In genomic region chr11:1341928-1342524, GRCh38 we compare ENCODE assay signal across 14 cellular contexts. TPM values are rescaled to one million over a fixed set of nuclear protein-coding genes. Genes with fewer than 3 reads are reported as not detected.
A peak's percentile ranks its signal among the peaks of the same experiment; 100 is the strongest.
DNase-seq lines count a peak whose midpoint lies in the region; ATAC-seq and TF ChIP-seq lines count a peak whose summit lies in the region.
"Had no signal": no experiment of that assay in that cellular context is flagged by ENCODE, and none has a peak within 500 bp of the region (broad histone marks: within the 10 kb centered on the region; RNA-seq: fewer than 3 reads in every experiment).

No MANE protein-coding gene starts in this region.

- H3K9me3 Mint-ChIP-seq in stimulated activated naive CD8-positive, alpha-beta T cell treated with anti-CD3 and anti-CD28 coated beads, Interleukin-15, amount 100 ng/mL, for 72 hours = peaks cover 0 to 5% of the 10 kb centered on the region in 2 donors
- H3K9me3 Mint-ChIP-seq in H9 = peaks cover 0 to 8% of the 10 kb centered on the region in 2 experiments; a peak in 3 of 5 replicates

- TF ChIP-seq CTCF in right atrium auricular region (IDR thresholded peaks at IDR 0.05) (no peak), heart left ventricle (IDR thresholded peaks at IDR 0.05) (peak in 2 of 12 donors; percentile 4 to 6), H9 (conservative IDR thresholded peaks at IDR 0.05) (no peak)

- WGBS in heart left ventricle, 4 donors = 39 to 41% (median 40%) methylated on average over 17 of the region's 17 CpGs
- no CpG with 5 or more reads among the region's 17 CpGs for WGBS in H9 (ENCODE audit: extremely low coverage, insufficient read length, low lambda C conversion rate)

- H3K56ac ChIP-seq in H9 (ENCODE audit: insufficient read length, low read depth, low read length) = no peak overlapping the region

- H3K4me2 ChIP-seq in H9 (ENCODE audit: insufficient read depth, insufficient read length, low read length) = no peak overlapping the region
- H3K4me2 ChIP-seq: SK-N-SH had no signal

- H3K14ac ChIP-seq in H9 (ENCODE audit: insufficient read depth, low read length) = no peak overlapping the region

- H3K4me3 ChIP-seq in right atrium auricular region (no peak overlapping the region), heart left ventricle (no peak overlapping the region)
- H3K4me3 ChIP-seq: adrenal gland had no signal

- H2AFZ ChIP-seq in H9 (ENCODE audit: low read length) = no peak overlapping the region
- H2AFZ ChIP-seq: parathyroid adenoma had no signal

- no peak for DNase-seq in Right ventricle myocardium inferior (ENCODE audit: missing footprints)
- no peak for DNase-seq in right atrium auricular region (ENCODE audit: low spot score)
- DNase-seq in SW480 (ENCODE audit: low spot score) = peak; percentile 91
- peak in 1 of 5 donors; percentile 56 for DNase-seq in heart left ventricle
- DNase-seq in stimulated activated naive CD8-positive, alpha-beta T cell treated with anti-CD3 and anti-CD28 coated beads, Interleukin-15, amount 100 ng/mL, for 72 hours = no peak
- DNase-seq in H9 = no peak
- no peak for DNase-seq in ACHN
- DNase-seq: activated CD4-positive, alpha-beta T cell treated with anti-CD3 and anti-CD28 coated beads, Interleukin-2, amount 50 U/mL, for 48 hours; CD8-positive, alpha-beta T cell; NCI-H2171; SK-N-SH had no signal

- in situ Hi-C loops in ACHN (cut with HindIII; ENCODE audit: low pct_ligation_motif_present, low pct_unique_long_range_greater_than_20kb, low sequenced_read_pairs) = no loop called here

- no peak overlapping the region for H3K4ac ChIP-seq in H9 (ENCODE audit: low read depth, low read length)

- no peaks in the 10 kb centered on the region for H3K36me3 Mint-ChIP-seq in H9 (ENCODE audit: insufficient read depth in 1 of 3, low read depth in 3 of 3)
- H3K36me3 Mint-ChIP-seq: CD8-positive, alpha-beta T cell had no signal

- H3K27me3 Mint-ChIP-seq in stimulated activated naive CD8-positive, alpha-beta T cell treated with anti-CD3 and anti-CD28 coated beads, Interleukin-15, amount 100 ng/mL, for 72 hours = no peaks in the 10 kb centered on the region
- peaks cover 15% of the 10 kb centered on the region for H3K27me3 Mint-ChIP-seq in H9 (ENCODE audit: low read depth)

- H3K27ac ChIP-seq in right atrium auricular region (peak overlapping the region in 1 of 2 donors; percentile 40), heart left ventricle (peak overlapping the region in 3 of 12 donors; percentile 13 to 33 (median 33)), H9 (ENCODE audit: insufficient read length, low read depth, low read length) (no peak overlapping the region)
- H3K27ac ChIP-seq: parathyroid adenoma had no signal

- no peaks in the 10 kb centered on the region for H3K9me3 ChIP-seq in right atrium auricular region
- no peaks in the 10 kb centered on the region for H3K9me3 ChIP-seq in heart left ventricle
- H3K9me3 ChIP-seq in H9 (ENCODE audit: control insufficient read depth, low read depth, low read length) = no peaks in the 10 kb centered on the region
- H3K9me3 ChIP-seq: adrenal gland, SK-N-SH had no signal

- peaks cover 0 to 10% of the 10 kb centered on the region in 2 donors for H3K4me1 ChIP-seq in right atrium auricular region
- H3K4me1 ChIP-seq in heart left ventricle = peaks cover 0 to 13% (median 0%) of the 10 kb centered on the region in 12 donors
- no peaks in the 10 kb centered on the region for H3K4me1 ChIP-seq in H9 (ENCODE audit: insufficient read depth, low read length)
- H3K4me1 ChIP-seq: adrenal gland, parathyroid adenoma had no signal

- no peak overlapping the region for H4K91ac ChIP-seq in H9 (ENCODE audit: insufficient read length, low read depth, low read length)

- ATAC-seq in Right ventricle myocardium inferior = peak; percentile 44
- peak in 3 of 4 donors; percentile 70 to 84 (median 81) for ATAC-seq in heart left ventricle
- ATAC-seq in stimulated activated naive CD8-positive, alpha-beta T cell treated with anti-CD3 and anti-CD28 coated beads, Interleukin-15, amount 100 ng/mL, for 72 hours = no peak
- ATAC-seq in GM19328 (IDR thresholded peaks at IDR 0.05; ENCODE audit: unreplicated experiment) = no peak
- ATAC-seq: CD8-positive, alpha-beta T cell had no signal

- no peaks in the 10 kb centered on the region for H3K79me2 ChIP-seq in H9 (ENCODE audit: insufficient read depth, low read length)
- H3K79me2 ChIP-seq: parathyroid adenoma had no signal

- no peak overlapping the region for H2BK5ac ChIP-seq in H9 (ENCODE audit: insufficient read length, low read length)

- no peak overlapping the region for H3K4me3 Mint-ChIP-seq in stimulated activated naive CD8-positive, alpha-beta T cell treated with anti-CD3 and anti-CD28 coated beads, Interleukin-15, amount 100 ng/mL, for 72 hours
- H3K4me3 Mint-ChIP-seq in H9 = no peak overlapping the region
- H3K4me3 Mint-ChIP-seq: CD8-positive, alpha-beta T cell had no signal

- H4K5ac ChIP-seq in H9 (ENCODE audit: insufficient read length, low read depth, low read length) = no peak overlapping the region

- no peak overlapping the region for H2BK120ac ChIP-seq in H9 (ENCODE audit: low read depth, low read length, poor library complexity, severe bottlenecking)

- no peak overlapping the region for H2BK20ac ChIP-seq in H9 (ENCODE audit: low read depth, low read length, poor library complexity, severe bottlenecking)

- H3K36me3 ChIP-seq in right atrium auricular region (no peaks in the 10 kb centered on the region), heart left ventricle (no peaks in the 10 kb centered on the region)
- H3K36me3 ChIP-seq: adrenal gland had no signal

- no peak overlapping the region for H3K9ac ChIP-seq in H9 (ENCODE audit: extremely low read depth, insufficient read length, low read length)
- H3K9ac ChIP-seq: parathyroid adenoma, SK-N-SH had no signal

- no peak overlapping the region for H3K18ac ChIP-seq in H9 (ENCODE audit: insufficient read length, low read depth, low read length)

- no peak for TF ChIP-seq POLR2A in heart left ventricle (IDR thresholded peaks at IDR 0.05)

- no peaks in the 10 kb centered on the region for H3K23me2 ChIP-seq in H9 (ENCODE audit: insufficient read length, low read depth, low read length, poor library complexity, severe bottlenecking)

- H4K8ac ChIP-seq in H9 (replicated peaks; ENCODE audit: insufficient read length, low read depth, low read length) = no peak overlapping the region

- H4K20me1 ChIP-seq in H9 (ENCODE audit: control insufficient read depth, insufficient read depth, insufficient read length) = no peaks in the 10 kb centered on the region

- H3K27me3 ChIP-seq in right atrium auricular region (no peaks in the 10 kb centered on the region), heart left ventricle (no peaks in the 10 kb centered on the region), H9 (ENCODE audit: insufficient read depth, low read length) (peaks cover 6% of the 10 kb centered on the region; the same call in 1 of the 2 replicates)
- H3K27me3 ChIP-seq: adrenal gland had no signal

- H2BK15ac ChIP-seq in H9 (ENCODE audit: low read depth, low read length) = no peak overlapping the region

- H2BK12ac ChIP-seq in H9 (ENCODE audit: insufficient read length, low read depth, low read length) = no peak overlapping the region

- H3K23ac ChIP-seq in H9 (ENCODE audit: insufficient read length, low read depth, low read length) = no peak overlapping the region

- H3K4me1 Mint-ChIP-seq in stimulated activated naive CD8-positive, alpha-beta T cell treated with anti-CD3 and anti-CD28 coated beads, Interleukin-15, amount 100 ng/mL, for 72 hours = peaks cover 7% of the 10 kb centered on the region
- no peaks in the 10 kb centered on the region for H3K4me1 Mint-ChIP-seq in H9

- no peak overlapping the region for H3T11ph ChIP-seq in H9 (ENCODE audit: low read length)

- no peaks in the 10 kb centered on the region for H3K79me1 ChIP-seq in H9 (ENCODE audit: insufficient read depth, low read depth, low read length, poor library complexity, severe bottlenecking)

- no peak overlapping the region for H3K27ac Mint-ChIP-seq in stimulated activated naive CD8-positive, alpha-beta T cell treated with anti-CD3 and anti-CD28 coated beads, Interleukin-15, amount 100 ng/mL, for 72 hours
- H3K27ac Mint-ChIP-seq in H9 = no peak overlapping the region
- H3K27ac Mint-ChIP-seq: CD8-positive, alpha-beta T cell had no signal

- intact Hi-C loops in Right ventricle myocardium inferior (cut with DNase I) = loop anchor here (2.0 kb wide), 1 partner anchor 173 kb away; no protein-coding TSS in a partner anchor
- intact Hi-C loops in heart left ventricle (cut with DNase I) = loop anchor here in 1 of 10 donors (5.0 kb wide), 1 partner anchor 40 kb away; no protein-coding TSS in a partner anchor

- no peak overlapping the region for H2AK5ac ChIP-seq in H9 (ENCODE audit: insufficient read length, low read length)

RNA-seq across cellular contexts. Expression of gene TOLLIP, which starts 32.6 kb away (rescaled TPM):
- total RNA-seq in Right ventricle myocardium inferior (46.8 TPM), right atrium auricular region (10 to 100 TPM; 29.6 to 41.0 TPM), heart left ventricle (10 to 100 TPM; 36.9 to 57.2 (median 44.9) TPM), H9 (2021) (32.3 and 32.4 TPM in 2 replicates)
- 10 to 100 TPM; 27.4 to 49.6 TPM for polyA plus RNA-seq in heart left ventricle

RNA-seq across cellular contexts. Expression of gene BRSK2, which starts 47.7 kb away (rescaled TPM):
- 1.4 TPM for total RNA-seq in Right ventricle myocardium inferior
- total RNA-seq in right atrium auricular region = under 1 TPM; 0.19 to 0.51 TPM
- under 1 TPM in 8 of 9 donors, not detected in 1; 0.16 to 0.85 (median 0.61) TPM for total RNA-seq in heart left ventricle
- 1 to 10 TPM in 1 of 2 donors, under 1 TPM in 1; 0.26 to 1.3 TPM for polyA plus RNA-seq in heart left ventricle
- 24.2 and 28.4 TPM in 2 replicates for total RNA-seq in H9 (2021)

Comparison
In these comparisons a context has a peak if more than half of its experiments do, and no peak if none do; other contexts are left out.
1. ATAC-seq: peak in Right ventricle myocardium inferior (single experiment) and heart left ventricle (3 of 4); none in stimulated activated naive CD8-positive, alpha-beta T cell treated with anti-CD3 and anti-CD28 coated beads, Interleukin-15, amount 100 ng/mL, for 72 hours (single experiment) and GM19328 (single experiment).
2. RNA of gene BRSK2, which starts 47.7 kb away (total RNA-seq): 24.2 to 28.4 TPM in H9; 1.4 TPM in Right ventricle myocardium inferior (single experiment), 0.16 to 0.85 TPM in heart left ventricle and 0.19 to 0.51 TPM in right atrium auricular region; every median in the first group is over 10 times any median in the second.